10 cellular contexts compared by ENCODE assay signal in the genomic region with DNA sequence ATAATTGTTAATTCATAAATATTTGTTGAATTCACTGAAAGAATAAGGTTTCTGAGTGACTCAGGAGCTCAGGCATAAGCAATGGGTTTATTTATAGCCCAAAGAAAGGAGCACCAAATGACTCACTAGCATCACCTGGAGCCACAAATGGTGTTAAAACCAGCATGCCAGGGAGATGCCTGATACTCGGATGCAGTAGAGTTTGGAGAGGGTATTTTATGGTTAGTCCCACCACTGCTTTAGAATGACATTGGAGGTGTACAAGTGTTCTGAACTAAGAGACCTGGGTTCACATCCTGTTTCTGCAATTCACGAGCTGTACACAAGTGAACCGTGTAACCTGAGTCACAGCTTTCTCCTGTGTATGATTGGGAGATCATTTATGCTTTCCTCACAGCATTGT. TPM values are rescaled to one million over a fixed set of nuclear protein-coding genes. Genes with fewer than 3 reads are reported as not detected.
DNase-seq lines count a peak whose midpoint lies in the region; ATAC-seq, FAIRE-seq and TF ChIP-seq lines count a peak whose summit lies in the region.
"Had no signal": no experiment of that assay in that cellular context is flagged by ENCODE, and none has a peak within 500 bp of the region (broad histone marks: within the 10 kb centered on the region; RNA-seq: fewer than 3 reads in every experiment).

No MANE protein-coding gene starts in this region.

- FAIRE-seq in frontal cortex (lab: Jason Lieb, UNC) = no peak

- no peaks in the 10 kb centered on the region for H3K9me3 Mint-ChIP-seq in activated T-helper 17 cell treated with anti-CD3 and anti-CD28 coated beads, Interleukin-2, amount 50 U/mL, for 72 hours
- H3K9me3 Mint-ChIP-seq: central memory CD8-positive, alpha-beta T cell had no signal

- peak; percentile 10 for TF ChIP-seq CTCF in GM12873 (IDR thresholded peaks at IDR 0.05; ENCODE audit: insufficient read depth, low read depth, low read length, missing control alignments)

- no peak for DNase-seq in KG1 (lab: John Stamatoyannopoulos, UW)
- DNase-seq in frontal cortex (ENCODE audit: low spot score in 2 of 2) = no peak
- DNase-seq: activated T-cell treated with anti-CD3 and anti-CD28 coated beads, Interleukin-2, amount 50 U/mL, for 1 hour had no signal

- H3K4me1 Mint-ChIP-seq in activated T-helper 17 cell treated with anti-CD3 and anti-CD28 coated beads, Interleukin-2, amount 50 U/mL, for 72 hours = peaks cover 18% of the 10 kb centered on the region

- H3K27ac Mint-ChIP-seq in activated T-helper 17 cell treated with anti-CD3 and anti-CD28 coated beads, Interleukin-2, amount 50 U/mL, for 72 hours = peak overlapping the region; percentile 60

- peaks cover 67% of the 10 kb centered on the region for H3K36me3 Mint-ChIP-seq in activated T-helper 17 cell treated with anti-CD3 and anti-CD28 coated beads, Interleukin-2, amount 50 U/mL, for 72 hours (ENCODE audit: low read depth)

- H3K4me3 Mint-ChIP-seq in activated T-helper 17 cell treated with anti-CD3 and anti-CD28 coated beads, Interleukin-2, amount 50 U/mL, for 72 hours = no peak overlapping the region
- H3K4me3 Mint-ChIP-seq: central memory CD8-positive, alpha-beta T cell had no signal

- no peaks in the 10 kb centered on the region for H3K27me3 Mint-ChIP-seq in activated T-helper 17 cell treated with anti-CD3 and anti-CD28 coated beads, Interleukin-2, amount 50 U/mL, for 72 hours
- H3K27me3 Mint-ChIP-seq: central memory CD8-positive, alpha-beta T cell had no signal

- ATAC-seq in GM18873 (IDR thresholded peaks at IDR 0.05; ENCODE audit: low FRiP score, unreplicated experiment) = peak; percentile 64
- ATAC-seq in HG02798 (IDR thresholded peaks at IDR 0.05; ENCODE audit: poor library complexity, unreplicated experiment) = peak; percentile 56
- peak; percentile 82 for ATAC-seq in activated T-helper 17 cell treated with anti-CD3 and anti-CD28 coated beads, Interleukin-2, amount 50 U/mL, for 72 hours (replicated peaks)
- no peak for ATAC-seq in HG02840 (IDR thresholded peaks at IDR 0.05; ENCODE audit: low FRiP score, unreplicated experiment)
- ATAC-seq in HG03108 (IDR thresholded peaks at IDR 0.05; ENCODE audit: unreplicated experiment) = no peak

RNA-seq across cellular contexts. Expression of gene CCL28, which starts 25.2 kb away (rescaled TPM):
- 10 to 100 TPM; 11.4 to 22.8 TPM for total RNA-seq in activated T-helper 17 cell treated with anti-CD3 and anti-CD28 coated beads, Interleukin-2, amount 50 U/mL, for 72 hours
- 0.41 TPM for total RNA-seq in frontal cortex

Comparison
In these comparisons a context has a peak if more than half of its experiments do, and no peak if none do; other contexts are left out.
1. ATAC-seq: peak in GM18873 (single experiment), HG02798 (single experiment) and activated T-helper 17 cell treated with anti-CD3 and anti-CD28 coated beads, Interleukin-2, amount 50 U/mL, for 72 hours (single experiment); none in HG02840 (single experiment) and HG03108 (single experiment).